Comparison of ENCODE assay signal across 11 cellular contexts in the genomic region with DNA sequence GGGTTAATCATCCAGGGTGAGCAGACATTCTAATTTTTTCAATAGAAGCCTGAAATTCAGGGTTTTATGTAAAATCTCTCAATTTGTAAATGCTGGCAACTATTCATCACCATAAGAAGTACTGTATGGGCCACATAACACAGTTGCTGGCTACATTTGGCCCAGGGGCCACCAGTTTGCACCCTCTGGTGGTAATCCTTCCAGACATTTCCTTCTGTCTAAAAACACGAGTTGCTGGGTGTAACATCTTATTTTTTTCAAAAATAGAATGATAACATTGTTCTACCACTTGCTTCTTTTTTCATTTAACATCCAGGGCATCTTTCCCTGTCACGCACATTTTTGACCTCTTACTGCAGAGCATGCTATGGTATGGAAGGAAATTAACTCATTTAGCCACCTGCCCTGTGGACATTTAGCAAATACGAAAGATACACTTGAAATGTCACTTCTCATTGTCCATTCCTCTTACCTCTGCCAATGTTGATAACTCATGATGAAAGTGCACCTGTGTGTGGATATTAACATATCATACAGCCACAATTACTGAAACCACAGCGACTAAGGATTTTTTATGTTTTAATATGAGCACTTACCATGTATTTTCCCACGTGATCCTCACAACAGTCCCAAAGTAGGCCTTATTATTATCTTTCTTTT.
DNase-seq lines count a peak whose midpoint lies in the region; ATAC-seq and TF ChIP-seq lines count a peak whose summit lies in the region.
"Had no signal": no experiment of that assay in that cellular context is flagged by ENCODE, and none has a peak within 500 bp of the region (broad histone marks: within the 10 kb centered on the region; RNA-seq: fewer than 3 reads in every experiment).

No MANE protein-coding gene starts in this region.

- H3K27me3 Mint-ChIP-seq in activated naive CD4-positive, alpha-beta T cell treated with anti-CD3 and anti-CD28 coated beads, Interleukin-2, amount 50 U/mL, for 24 hours, result no peaks in the 10 kb centered on the region
- no peaks in the 10 kb centered on the region for H3K27me3 Mint-ChIP-seq in central memory CD8-positive, alpha-beta T cell

- H3K27ac ChIP-seq in substantia nigra (ENCODE audit: low read depth, low read length, poor library complexity, severe bottlenecking), result peak overlapping the region; percentile 71
- H3K27ac ChIP-seq: C4-2B had no signal

- no peak for TF ChIP-seq CTCF in lower leg skin (IDR thresholded peaks at IDR 0.05)

- H3K27ac Mint-ChIP-seq in activated naive CD4-positive, alpha-beta T cell treated with anti-CD3 and anti-CD28 coated beads, Interleukin-2, amount 50 U/mL, for 24 hours, result peak overlapping the region; percentile 91
- peak overlapping the region; percentile 90 for H3K27ac Mint-ChIP-seq in central memory CD8-positive, alpha-beta T cell (ENCODE audit: low read depth)

- H3K36me3 Mint-ChIP-seq in activated naive CD4-positive, alpha-beta T cell treated with anti-CD3 and anti-CD28 coated beads, Interleukin-2, amount 50 U/mL, for 24 hours, result no peaks in the 10 kb centered on the region
- peaks cover 7% of the 10 kb centered on the region for H3K36me3 Mint-ChIP-seq in central memory CD8-positive, alpha-beta T cell (ENCODE audit: insufficient read depth)

- intact Hi-C loops in lower leg skin (cut with DNase I; ENCODE audit: low total_unique reads), result no loop called here

- H3K4me1 Mint-ChIP-seq in activated naive CD4-positive, alpha-beta T cell treated with anti-CD3 and anti-CD28 coated beads, Interleukin-2, amount 50 U/mL, for 24 hours, result peaks cover 90% of the 10 kb centered on the region
- peaks cover 78% of the 10 kb centered on the region for H3K4me1 Mint-ChIP-seq in central memory CD8-positive, alpha-beta T cell

- H3K4me3 ChIP-seq in lower leg skin (ENCODE audit: low read depth, poor library complexity, severe bottlenecking), result no peak overlapping the region
- H3K4me3 ChIP-seq: heart right ventricle had no signal

- ATAC-seq in central memory CD8-positive, alpha-beta T cell (replicated peaks; ENCODE audit: extremely low read depth, poor library complexity, severe bottlenecking), result no peak
- ATAC-seq in HG02885 (IDR thresholded peaks at IDR 0.05; ENCODE audit: poor library complexity, unreplicated experiment) (no peak), HG03095 (IDR thresholded peaks at IDR 0.05; ENCODE audit: unreplicated experiment) (no peak)
- ATAC-seq: heart right ventricle had no signal

- H3K4me3 Mint-ChIP-seq in activated naive CD4-positive, alpha-beta T cell treated with anti-CD3 and anti-CD28 coated beads, Interleukin-2, amount 50 U/mL, for 24 hours, result peak overlapping the region; percentile 65
- peak overlapping the region; percentile 25 for H3K4me3 Mint-ChIP-seq in central memory CD8-positive, alpha-beta T cell

- WGBS in lower leg skin, 2 donors, result 80 to 83% methylated on average over 5 of the region's 5 CpGs

- no peak for DNase-seq in activated naive CD4-positive, alpha-beta T cell (lab: John Stamatoyannopoulos, UW)
- DNase-seq in NCI-H146 treated with DMSO at 0.1 percent for 48 hours (lab: John Stamatoyannopoulos, UW; ENCODE audit: unreplicated experiment) (peak; percentile 11), substantia nigra (lab: John Stamatoyannopoulos, UW) (peak in 3 of 49 donors; percentile 10 to 22 (median 17)), lower leg skin (ENCODE audit: low spot score in 2 of 2) (no peak)
- no peak for DNase-seq in central memory CD8-positive, alpha-beta T cell (ENCODE audit: low spot score in 2 of 2)
- DNase-seq: effector CD4-positive, alpha-beta T cell; heart right ventricle had no signal

- no peaks in the 10 kb centered on the region for H3K9me3 Mint-ChIP-seq in activated naive CD4-positive, alpha-beta T cell treated with anti-CD3 and anti-CD28 coated beads, Interleukin-2, amount 50 U/mL, for 24 hours
- H3K9me3 Mint-ChIP-seq in central memory CD8-positive, alpha-beta T cell, result no peaks in the 10 kb centered on the region

- no peak for TF ChIP-seq POLR2A in lower leg skin (IDR thresholded peaks at IDR 0.05)
